In the genomic region with DNA sequence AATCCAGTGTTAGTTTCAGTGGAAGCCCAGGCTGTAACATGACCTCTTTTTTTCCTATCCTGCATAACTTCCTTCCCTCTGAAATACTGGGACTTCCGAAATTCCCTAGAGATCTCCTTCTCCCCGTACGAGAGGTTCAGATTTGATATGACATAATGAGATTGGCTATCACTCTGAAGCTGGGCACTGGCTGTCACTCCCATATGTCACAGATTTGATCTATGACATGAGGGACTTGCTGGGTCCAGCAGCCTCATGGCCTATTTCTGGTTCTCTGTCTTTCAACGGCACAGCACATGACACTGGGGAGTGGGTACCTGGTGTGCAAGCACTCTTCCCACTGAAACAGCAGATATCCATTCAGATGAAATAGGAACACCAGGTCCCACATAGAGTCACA, we compare ENCODE assay signal across 16 cellular contexts. TPM values are rescaled to one million over a fixed set of nuclear protein-coding genes. Genes with fewer than 3 reads are reported as not detected.
DNase-seq lines count a peak whose midpoint lies in the region; ATAC-seq and TF ChIP-seq lines count a peak whose summit lies in the region.
"Had no signal": no experiment of that assay in that cellular context is flagged by ENCODE, and none has a peak within 500 bp of the region (broad histone marks: within the 10 kb centered on the region; RNA-seq: fewer than 3 reads in every experiment).

No MANE protein-coding gene starts in this region.

- intact Hi-C loops in left ventricle myocardium inferior (cut with micrococcal nuclease) = no loop called here

- ATAC-seq in WTC11 (no peak), HG02642 (IDR thresholded peaks at IDR 0.05; ENCODE audit: poor library complexity, unreplicated experiment) (no peak)
- ATAC-seq: CD8-positive, alpha-beta T cell had no signal

- no peaks in the 10 kb centered on the region for H3F3A ChIP-seq in smooth muscle cell (ENCODE audit: low read depth)

- no peaks in the 10 kb centered on the region for H3K36me3 ChIP-seq in HEK293 (ENCODE audit: control insufficient read depth in 2 of 2, insufficient read depth in 1 of 2, low read length in 2 of 2)
- H3K36me3 ChIP-seq in smooth muscle cell (ENCODE audit: low read depth) = no peaks in the 10 kb centered on the region
- H3K36me3 ChIP-seq in left ventricle myocardium inferior = no peaks in the 10 kb centered on the region
- H3K36me3 ChIP-seq: BLaER1, HAP-1 had no signal

- no peak overlapping the region for H3K9ac ChIP-seq in smooth muscle cell (ENCODE audit: low read depth)
- H3K9ac ChIP-seq: BLaER1, SK-N-SH had no signal

- H3K4me2 ChIP-seq in smooth muscle cell = peak overlapping the region; percentile 89
- H3K4me2 ChIP-seq: BLaER1, SK-N-SH had no signal

- H3K36me3 Mint-ChIP-seq in WTC11 (no peaks in the 10 kb centered on the region), mesothelial cell of epicardium (no peaks in the 10 kb centered on the region)
- H3K36me3 Mint-ChIP-seq: CD8-positive, alpha-beta T cell had no signal

- peaks cover 2% of the 10 kb centered on the region; the same call in 1 of the 2 replicates for H3K4me1 ChIP-seq in HEK293 (ENCODE audit: control insufficient read depth, insufficient read depth, low read length)
- H3K4me1 ChIP-seq in smooth muscle cell (ENCODE audit: low read depth) = peaks cover 15% of the 10 kb centered on the region
- peaks cover 13% of the 10 kb centered on the region for H3K4me1 ChIP-seq in left ventricle myocardium inferior
- H3K4me1 ChIP-seq: A549, BLaER1, HAP-1 had no signal

- no peaks in the 10 kb centered on the region for H4K20me1 ChIP-seq in smooth muscle cell (ENCODE audit: low read depth)
- H4K20me1 ChIP-seq: BLaER1 had no signal

- H3K9me3 Mint-ChIP-seq in WTC11 (no peaks in the 10 kb centered on the region), mesothelial cell of epicardium (no peaks in the 10 kb centered on the region)
- H3K9me3 Mint-ChIP-seq: CD8-positive, alpha-beta T cell had no signal

- POLR2A ChIA-PET in HEK293 (lab: Yijun Ruan, JAX) (no interaction called here), WTC11 (lab: Charles Lee) (no interaction called here)

- 59% methylated on average over 4 of the region's 4 CpGs for WGBS in smooth muscle cell (ENCODE audit: low lambda C conversion rate)

- peak overlapping the region; percentile 64 for H2AFZ ChIP-seq in smooth muscle cell (ENCODE audit: low read depth)

- H3K4me1 Mint-ChIP-seq in WTC11 (peaks cover 19% of the 10 kb centered on the region), mesothelial cell of epicardium (peaks cover 10% of the 10 kb centered on the region)

- H3K27ac ChIP-seq in HEK293 (ENCODE audit: extremely low read depth, low read depth, low read length) = no peak overlapping the region
- H3K27ac ChIP-seq in smooth muscle cell (ENCODE audit: low read depth) = no peak overlapping the region
- no peak overlapping the region for H3K27ac ChIP-seq in left ventricle myocardium inferior (replicated peaks)
- H3K27ac ChIP-seq: BLaER1 had no signal

- H3K4me3 Mint-ChIP-seq in WTC11 = peak overlapping the region; percentile 65
- H3K4me3 Mint-ChIP-seq in mesothelial cell of epicardium = peak overlapping the region; percentile 18
- H3K4me3 Mint-ChIP-seq: CD8-positive, alpha-beta T cell had no signal

- CTCF ChIA-PET in HEK293 (lab: Yijun Ruan, JAX) = interaction anchor here (0.7 to 1.7 kb wide), 2 partner anchors 19 to 507 kb away, joined by 3 to 6 read pairs; no protein-coding TSS in a partner anchor
- CTCF ChIA-PET in WTC11 (lab: Charles Lee) = interaction anchor here (0.8 to 1.1 kb wide), 3 partner anchors 20 to 109 kb away, joined by 3 to 8 read pairs (median 3); a partner anchor contains a TSS

- no peak for TF ChIP-seq CTCF in HEK293 (tag by site-specific recombination; IDR thresholded peaks at IDR 0.05)
- no peak for TF ChIP-seq CTCF in WTC11 (IDR thresholded peaks at IDR 0.05)
- TF ChIP-seq CTCF in mesothelial cell of epicardium (IDR thresholded peaks at IDR 0.05; ENCODE audit: unreplicated experiment) = no peak
- no peak for TF ChIP-seq CTCF in smooth muscle cell (IDR thresholded peaks at IDR 0.05; ENCODE audit: borderline replicate concordance, insufficient read depth, poor library complexity, severe bottlenecking)
- TF ChIP-seq CTCF in left ventricle myocardium inferior (IDR thresholded peaks at IDR 0.05; ENCODE audit: borderline replicate concordance) = no peak

- no peak overlapping the region for H3K27ac Mint-ChIP-seq in WTC11
- H3K27ac Mint-ChIP-seq in mesothelial cell of epicardium = no peak overlapping the region
- H3K27ac Mint-ChIP-seq: CD8-positive, alpha-beta T cell had no signal

- no peak overlapping the region for H3K4me3 ChIP-seq in HEK293 (ENCODE audit: low read depth, low read length)
- peak overlapping the region; percentile 53 for H3K4me3 ChIP-seq in smooth muscle cell
- H3K4me3 ChIP-seq in left ventricle myocardium inferior = no peak overlapping the region
- H3K4me3 ChIP-seq: BLaER1, HAP-1 had no signal

- H3K27me3 Mint-ChIP-seq in WTC11 (ENCODE audit: low read depth) = peaks cover 100% of the 10 kb centered on the region
- H3K27me3 Mint-ChIP-seq in mesothelial cell of epicardium (ENCODE audit: low read depth) = peaks cover 71% of the 10 kb centered on the region

- peaks cover 83% of the 10 kb centered on the region for H3K27me3 ChIP-seq in smooth muscle cell (ENCODE audit: low read depth)
- peaks cover 77% of the 10 kb centered on the region for H3K27me3 ChIP-seq in left ventricle myocardium inferior (ENCODE audit: low read depth)
- H3K27me3 ChIP-seq: BLaER1 had no signal

- no peaks in the 10 kb centered on the region for H3K79me2 ChIP-seq in smooth muscle cell (ENCODE audit: low read depth)

- H3K9me3 ChIP-seq in HEK293 (ENCODE audit: control insufficient read depth, insufficient read depth, low read depth, low read length) (no peaks in the 10 kb centered on the region), smooth muscle cell (replicated peaks; ENCODE audit: low read depth) (no peaks in the 10 kb centered on the region), left ventricle myocardium inferior (replicated peaks) (no peaks in the 10 kb centered on the region)
- H3K9me3 ChIP-seq: A549, BLaER1, HAP-1, SK-N-SH had no signal

- DNase-seq in WTC11 (ENCODE audit: low spot score) = no peak
- no peak for DNase-seq in mesothelial cell of epicardium (ENCODE audit: low spot score in 2 of 2, unreplicated experiment in 2 of 2)
- no peak for DNase-seq in smooth muscle cell (lab: John Stamatoyannopoulos, UW; ENCODE audit: unreplicated experiment)
- DNase-seq in effector CD8-positive, alpha-beta T cell (lab: John Stamatoyannopoulos, UW) = no peak
- DNase-seq in left ventricle myocardium inferior = no peak
- DNase-seq: CD8-positive, alpha-beta T cell; KBM-7; NCI-H1105 treated with DMSO at 0.1 percent for 48 hours; NCI-H1694; RPMI8226; SK-N-SH had no signal

TF ChIP-seq in HEK293, 187 proteins besides CTCF, POLR2A, EP300 and RAD21:
- TF ChIP-seq ZNF548 (tag by site-specific recombination; IDR thresholded peaks at IDR 0.05) = no peak
- TF ChIP-seq, protein P1, sequence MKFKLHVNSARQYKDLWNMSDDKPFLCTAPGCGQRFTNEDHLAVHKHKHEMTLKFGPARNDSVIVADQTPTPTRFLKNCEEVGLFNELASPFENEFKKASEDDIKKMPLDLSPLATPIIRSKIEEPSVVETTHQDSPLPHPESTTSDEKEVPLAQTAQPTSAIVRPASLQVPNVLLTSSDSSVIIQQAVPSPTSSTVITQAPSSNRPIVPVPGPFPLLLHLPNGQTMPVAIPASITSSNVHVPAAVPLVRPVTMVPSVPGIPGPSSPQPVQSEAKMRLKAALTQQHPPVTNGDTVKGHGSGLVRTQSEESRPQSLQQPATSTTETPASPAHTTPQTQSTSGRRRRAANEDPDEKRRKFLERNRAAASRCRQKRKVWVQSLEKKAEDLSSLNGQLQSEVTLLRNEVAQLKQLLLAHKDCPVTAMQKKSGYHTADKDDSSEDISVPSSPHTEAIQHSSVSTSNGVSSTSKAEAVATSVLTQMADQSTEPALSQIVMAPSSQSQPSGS (tag by site-specific recombination; IDR thresholded peaks at IDR 0.05; ENCODE audit: low read depth) = 0 out of 2 replicates have a peak, but pooled peaks have one; percentile 14

TF ChIP-seq in WTC11, 78 proteins besides CTCF, POLR2A, EP300 and RAD21 (continues in another document):
- TF ChIP-seq, protein P2, sequence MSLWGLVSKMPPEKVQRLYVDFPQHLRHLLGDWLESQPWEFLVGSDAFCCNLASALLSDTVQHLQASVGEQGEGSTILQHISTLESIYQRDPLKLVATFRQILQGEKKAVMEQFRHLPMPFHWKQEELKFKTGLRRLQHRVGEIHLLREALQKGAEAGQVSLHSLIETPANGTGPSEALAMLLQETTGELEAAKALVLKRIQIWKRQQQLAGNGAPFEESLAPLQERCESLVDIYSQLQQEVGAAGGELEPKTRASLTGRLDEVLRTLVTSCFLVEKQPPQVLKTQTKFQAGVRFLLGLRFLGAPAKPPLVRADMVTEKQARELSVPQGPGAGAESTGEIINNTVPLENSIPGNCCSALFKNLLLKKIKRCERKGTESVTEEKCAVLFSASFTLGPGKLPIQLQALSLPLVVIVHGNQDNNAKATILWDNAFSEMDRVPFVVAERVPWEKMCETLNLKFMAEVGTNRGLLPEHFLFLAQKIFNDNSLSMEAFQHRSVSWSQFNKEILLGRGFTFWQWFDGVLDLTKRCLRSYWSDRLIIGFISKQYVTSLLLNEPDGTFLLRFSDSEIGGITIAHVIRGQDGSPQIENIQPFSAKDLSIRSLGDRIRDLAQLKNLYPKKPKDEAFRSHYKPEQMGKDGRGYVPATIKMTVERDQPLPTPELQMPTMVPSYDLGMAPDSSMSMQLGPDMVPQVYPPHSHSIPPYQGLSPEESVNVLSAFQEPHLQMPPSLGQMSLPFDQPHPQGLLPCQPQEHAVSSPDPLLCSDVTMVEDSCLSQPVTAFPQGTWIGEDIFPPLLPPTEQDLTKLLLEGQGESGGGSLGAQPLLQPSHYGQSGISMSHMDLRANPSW (CRISPR knock-in tag; conservative IDR thresholded peaks at IDR 0.05; ENCODE audit: low read depth) = no peak
- TF ChIP-seq HMGA2 (CRISPR knock-in tag; IDR thresholded peaks at IDR 0.05) (no peak), ZNF263 (CRISPR knock-in tag; IDR thresholded peaks at IDR 0.05; ENCODE audit: low read depth) (no peak), NR2C2 (CRISPR knock-in tag; IDR thresholded peaks at IDR 0.05) (no peak)

RNA-seq across cellular contexts. Expression of a gene that starts 36.7 kb away (rescaled TPM):
- total RNA-seq in WTC11 (2021) (1.2 to 3.9 TPM (median 3.6 TPM) in 3 replicates), mesothelial cell of epicardium (not detected in 3 replicates), smooth muscle cell (2.3 TPM in 1 of 2 replicates, not detected in the other), left ventricle myocardium inferior (0.49 TPM)
- polyA plus RNA-seq in smooth muscle cell = 1.9 and 5.8 TPM in 2 replicates
- total RNA-seq: CD8-positive, alpha-beta T cell had no signal
- polyA plus RNA-seq: SK-N-SH had no signal

RNA-seq across cellular contexts. Expression of a gene that starts 42.9 kb away (rescaled TPM):
- total RNA-seq in WTC11 (2021) (not detected in 3 replicates), mesothelial cell of epicardium (not detected in 3 replicates), smooth muscle cell (not detected in 2 replicates), left ventricle myocardium inferior (1.2 TPM)
- 0.26 TPM in 1 of 2 replicates, not detected in the other for polyA plus RNA-seq in smooth muscle cell
- polyA plus RNA-seq: SK-N-SH had no signal

RNA-seq across cellular contexts. Expression of a gene that starts 53.3 kb away (rescaled TPM):
- total RNA-seq in WTC11 (2021) (3.6 to 8.8 TPM (median 8.1 TPM) in 3 replicates), mesothelial cell of epicardium (0.22 to 0.45 TPM (median 0.38 TPM) in 3 replicates), smooth muscle cell (2.8 and 3.7 TPM in 2 replicates), left ventricle myocardium inferior (not detected)
- polyA plus RNA-seq in smooth muscle cell = 2.5 and 4.2 TPM in 2 replicates
- total RNA-seq: CD8-positive, alpha-beta T cell had no signal
